ENCODE assay signal across 14 cellular contexts in the genomic region with DNA sequence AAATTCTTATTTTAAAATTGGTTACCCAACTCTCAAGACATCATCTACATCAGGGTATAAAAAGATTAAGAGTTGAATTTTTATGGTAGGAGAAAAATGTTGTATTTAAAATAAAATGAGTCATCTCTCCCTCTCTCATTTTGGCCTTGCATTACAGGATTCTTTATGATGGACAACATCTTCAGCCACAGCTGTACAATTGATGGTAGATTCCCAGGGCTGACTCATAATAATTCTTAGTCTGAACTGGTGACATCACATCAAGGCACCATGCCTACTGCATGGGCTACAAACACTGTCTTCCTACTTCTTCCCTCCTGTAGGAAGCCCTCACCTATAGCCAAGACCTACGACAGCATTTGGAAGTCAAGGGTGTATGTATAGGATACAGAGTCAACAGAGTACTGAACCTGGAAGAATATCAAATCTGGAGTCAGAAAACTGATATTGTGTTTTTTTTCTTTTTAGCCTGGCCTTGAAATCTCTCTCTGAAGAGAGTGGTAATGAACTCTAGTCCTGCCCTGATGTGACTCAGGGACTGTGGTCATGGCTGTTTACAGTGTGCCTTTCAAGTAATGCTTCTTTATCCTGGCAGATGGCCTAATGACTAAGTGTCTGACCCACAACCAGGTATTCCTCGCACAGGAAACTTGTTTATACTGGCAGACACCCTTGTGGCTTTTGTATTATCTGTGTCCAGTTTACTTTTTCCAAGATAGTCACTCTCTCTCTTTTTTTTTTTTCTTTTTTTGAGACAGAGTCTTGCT. TPM values are rescaled to one million over a fixed set of nuclear protein-coding genes. Genes with fewer than 3 reads are reported as not detected.
A peak's percentile ranks its signal among the peaks of the same experiment; 100 is the strongest.
DNase-seq lines count a peak whose midpoint lies in the region; ATAC-seq, FAIRE-seq and TF ChIP-seq lines count a peak whose summit lies in the region.
"Had no signal": no experiment of that assay in that cellular context is flagged by ENCODE, and none has a peak within 500 bp of the region (broad histone marks: within the 10 kb centered on the region; RNA-seq: fewer than 3 reads in every experiment).

No MANE protein-coding gene starts in this region.

- H3K79me2 ChIP-seq in GM12878 (ENCODE audit: control insufficient read depth, insufficient read depth, low read length), result no peaks in the 10 kb centered on the region

- TF ChIP-seq EP300 in GM12878 (IDR thresholded peaks at IDR 0.05; ENCODE audit: borderline replicate concordance in 1 of 2, control insufficient read depth in 1 of 2, low read depth in 2 of 2, low read length in 2 of 2), result no peak

- no peak overlapping the region for H3K9ac ChIP-seq in GM12878 (ENCODE audit: control insufficient read depth, insufficient read depth, low read length)

- ATAC-seq in GM12878, result peak; percentile 39; the same call in 2 of the 3 replicates
- ATAC-seq in HG03460 (IDR thresholded peaks at IDR 0.05; ENCODE audit: unreplicated experiment), result no peak
- ATAC-seq in GM18520 (IDR thresholded peaks at IDR 0.05; ENCODE audit: unreplicated experiment), result no peak
- ATAC-seq: natural killer cell, WTC11 had no signal

- intact Hi-C loops in GM12878 (cut with micrococcal nuclease; ENCODE audit: unreplicated experiment), result no loop called here

- H3K36me3 ChIP-seq in GM12878 (ENCODE audit: control insufficient read depth in 2 of 2, insufficient read depth in 2 of 2, low read length in 1 of 2), result no peaks in the 10 kb centered on the region

- H3K4me3 ChIP-seq in LNCaP clone FGC (ENCODE audit: low read depth, low read length) (no peak overlapping the region), GM12878 (no peak overlapping the region)

- RAD21 ChIA-PET in GM12878 (lab: Charles Lee; ENCODE audit: unreplicated experiment), result no interaction called here

- no peak overlapping the region for H2AFZ ChIP-seq in GM12878 (ENCODE audit: control insufficient read depth, low read depth, low read length)

- in situ Hi-C loops in GM12878 (cut with MboI), result no loop called here

- TF ChIP-seq RAD21 in GM12878 (IDR thresholded peaks at IDR 0.05; ENCODE audit: insufficient read depth, low read depth, low read length), result no peak

- no TSS peak for BruUV-seq in GM12878 (replicated peaks; lab: Mats Ljungman, UMichigan)

- TF ChIP-seq CTCF in LNCaP clone FGC (IDR thresholded peaks at IDR 0.05; ENCODE audit: control insufficient read depth, extremely low read depth, insufficient read depth), result no peak
- no peak for TF ChIP-seq CTCF in GM12878 (IDR thresholded peaks at IDR 0.05 in 2 of 3, conservative IDR thresholded peaks at IDR 0.05 in 1 of 3; ENCODE audit: control insufficient read depth in 2 of 3, extremely low read depth in 1 of 3, insufficient read depth in 1 of 3, low read depth in 3 of 3, low read length in 3 of 3)

- H3K9me3 ChIP-seq in GM12878 (replicated peaks; ENCODE audit: control insufficient read depth, insufficient read depth, low read length), result no peaks in the 10 kb centered on the region

- CTCF ChIA-PET in GM12878 (lab: Yijun Ruan, JAX), result no interaction called here

- no peak for TF ChIP-seq POLR2A in GM12878 (IDR thresholded peaks at IDR 0.05; ENCODE audit: low read depth, low read length)

- DNase-seq in EH (ENCODE audit: low read depth), result peak; percentile 45
- peak; percentile 67 for DNase-seq in LNCaP clone FGC (ENCODE audit: low read depth)
- DNase-seq in GM12878 (ENCODE audit: low read depth, low spot score), result no peak
- DNase-seq in kidney tubule cell (ENCODE audit: low spot score), result peak; percentile 99
- DNase-seq in GOT3 (lab: John Stamatoyannopoulos, UW), result no peak
- DNase-seq in cerebellar nuclear complex (lab: John Stamatoyannopoulos, UW), result no peak
- DNase-seq: natural killer cell; stimulated activated CD4-positive, alpha-beta T cell treated with anti-CD3 and anti-CD28 coated beads, Interleukin-15, amount 100 ng/mL, for 24 hours; stimulated activated naive CD4-positive, alpha-beta T cell had no signal

- no peaks in the 10 kb centered on the region for H3K4me1 ChIP-seq in GM12878 (ENCODE audit: control insufficient read depth, insufficient read depth, low read length)

- peaks cover 0 to 1% of the 10 kb centered on the region in 2 experiments; a peak in 2 of 4 replicates for H3K27me3 ChIP-seq in GM12878 (replicated peaks in 1 of 2; ENCODE audit: control insufficient read depth in 2 of 2, insufficient read depth in 2 of 2, low read length in 1 of 2)

- SMC1A ChIA-PET in GM12878 (lab: Charles Lee; ENCODE audit: uncharacterized antibody, unreplicated experiment), result no interaction called here

- H3K4me2 ChIP-seq in GM12878 (ENCODE audit: control insufficient read depth, insufficient read depth), result no peak overlapping the region

- no peak for FAIRE-seq in GM12878 (lab: Jason Lieb, UNC)
- FAIRE-seq: colon had no signal

- POLR2A ChIA-PET in GM12878 (lab: Charles Lee), result no interaction called here

- no peaks in the 10 kb centered on the region for H4K20me1 ChIP-seq in GM12878 (ENCODE audit: control insufficient read depth, insufficient read depth)

- H3K27ac ChIP-seq in GM12878 (ENCODE audit: control insufficient read depth, insufficient read depth), result no peak overlapping the region

- WGBS in GM12878 (ENCODE audit: insufficient coverage, insufficient replicate concordance, low lambda C conversion rate, missing lambda C conversion rate), result 0% methylated on average over 2 of the region's 2 CpGs

TF ChIP-seq in GM12878, 131 proteins besides CTCF, POLR2A, EP300 and RAD21:
- no peak for TF ChIP-seq RBBP5 (conservative IDR thresholded peaks at IDR 0.05)

RNA-seq across cellular contexts. Expression of gene MRGPRX2, which starts 32.5 kb away (rescaled TPM):
- not detected in 2 replicates for total RNA-seq in GM12878 (2013; cell fraction: nucleolus; rRNA removed)
- total RNA-seq in GM12878 (2014; rRNA removed) (0.11 TPM in 1 of 2 replicates, not detected in the other), GM12878 (2014; rRNA removed; fragmentation: Illumina TruSeq; extraction: Trizol) (not detected in 2 replicates), GM12878 (2021) (not detected in 2 replicates)
- not detected for polyA plus RNA-seq in GM12878 (2011; ENCODE audit: low read depth)
- polyA plus RNA-seq in GM12878 (2011; rRNA removed) (0.03 TPM in 1 of 2 replicates, not detected in the other), GM12878 (2014; fragmentation: Illumina TruSeq; extraction: Trizol) (not detected in 2 replicates), GM12878 (2014; fragmentation: Nextera tagmentation; extraction: Ambion mirVana) (not detected), GM12878 (2014; rRNA removed) (not detected in 2 replicates), GM12878 (2016; fragmentation: Nextera tagmentation; extraction: Ambion mirVana) (not detected)
- polyA plus RNA-seq in GM12878 (2011; cell fraction: cytosol; rRNA removed), result not detected in 2 replicates
- polyA plus RNA-seq in GM12878 (2011; cell fraction: nucleus; rRNA removed), result not detected in 2 replicates
- not detected in 2 replicates for polyA plus RNA-seq in GM12878 (2012)
- not detected in 2 replicates for polyA minus RNA-seq in GM12878 (2011; rRNA and poly(A)+ RNA removed)
- not detected in 2 replicates for polyA minus RNA-seq in GM12878 (2011; cell fraction: cytosol; rRNA and poly(A)+ RNA removed)
- polyA minus RNA-seq in GM12878 (2011; cell fraction: nucleus; rRNA and poly(A)+ RNA removed), result not detected in 2 replicates
- total RNA-seq: activated T-helper 2 cell treated with anti-CD3 and anti-CD28 coated beads, Interferon-gamma antibody, Interleukin-2, Interleukin-4, amounts not matched to agents 10 μg/mL and 5 μg/mL and 100 μg/mL, durations not matched to agents 14 hours and 24 hours and 36 hours; WTC11 had no signal

Comparison
In these comparisons a context has a peak if more than half of its experiments do, and no peak if none do; other contexts are left out.
1. DNase-seq: peak in EH (single experiment), LNCaP clone FGC (single experiment) and kidney tubule cell (single experiment); none in GM12878 (single experiment), GOT3 (single experiment) and cerebellar nuclear complex (0 of 2).